ENCODE assay signal across 29 cellular contexts in the genomic region with DNA sequence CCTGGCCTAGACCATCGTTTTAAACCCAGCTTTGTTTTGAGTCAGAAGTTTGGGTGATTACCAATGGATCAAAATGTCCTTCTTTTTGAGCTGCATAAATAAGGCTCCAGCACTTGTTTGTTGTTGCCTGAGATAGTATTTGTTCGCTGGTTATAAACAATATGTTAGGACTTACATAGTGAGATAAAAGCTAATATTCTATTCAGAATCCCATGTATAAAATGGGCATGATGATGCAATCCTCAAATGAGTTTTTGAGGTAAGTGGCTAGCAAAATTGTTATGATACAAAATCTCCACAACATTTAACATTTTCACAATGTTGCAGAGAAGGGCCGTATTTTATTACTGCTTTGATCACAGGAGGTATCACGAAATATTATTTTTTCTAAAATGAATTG. TPM values are rescaled to one million over a fixed set of nuclear protein-coding genes. Genes with fewer than 3 reads are reported as not detected.
"Had no signal": no experiment of that assay in that cellular context is flagged by ENCODE, and none has a peak within 500 bp of the region (broad histone marks: within the 10 kb centered on the region; RNA-seq: fewer than 3 reads in every experiment).

No MANE protein-coding gene starts in this region.

- H3K4me2 ChIP-seq: smooth muscle cell had no signal

- H3K27me3 ChIP-seq: ovary, spleen, stomach, thyroid gland, tibial nerve, upper lobe of left lung, vagina had no signal

- H2AFZ ChIP-seq: parathyroid adenoma had no signal

- H3K4me3 ChIP-seq: ovary, psoas muscle, skin epidermis, smooth muscle cell, spleen, stomach, thoracic aorta, thyroid gland, tibial nerve, upper lobe of left lung, vagina had no signal

- H3K9me3 ChIP-seq: neutrophil, ovary, psoas muscle, spleen, stomach, thoracic aorta, thyroid gland, tibial nerve, upper lobe of left lung, vagina had no signal

- ATAC-seq: naive thymus-derived CD8-positive, alpha-beta T cell; natural killer cell treated with Interleukin-12 subunit alpha and Interleukin-12 subunit beta and Interleukin-15 and Interleukin-18, amount 100 ng/mL, for 72 hours; psoas muscle; right cardiac atrium; sciatic nerve; stimulated activated memory B cell treated with anti-CD40 and anti-IgM and Interleukin-4, amounts not matched to agents 10 μg/mL and 1 μg/mL and 100 μg/mL, for 72 hours had no signal

- H3K27ac ChIP-seq: neutrophil, ovary, parathyroid adenoma, psoas muscle, skin epidermis, spleen, stomach, thoracic aorta, thyroid gland, tibial nerve, upper lobe of left lung, vagina had no signal

- H3K4me1 ChIP-seq: parathyroid adenoma, psoas muscle, spleen, stomach, thyroid gland, tibial nerve, upper lobe of left lung, vagina had no signal

- H3K9ac ChIP-seq: parathyroid adenoma had no signal

- H3K79me2 ChIP-seq: parathyroid adenoma had no signal

- H3K36me3 ChIP-seq: neutrophil, ovary, spleen, stomach, thoracic aorta, thyroid gland, tibial nerve, upper lobe of left lung, vagina had no signal

- FAIRE-seq: urothelium cell line had no signal

- DNase-seq: naive thymus-derived CD8-positive, alpha-beta T cell; nephron progenitor cell; nucleus accumbens; ovary; posterior cingulate gyrus; psoas muscle; right cardiac atrium; spleen; stimulated activated CD4-positive, alpha-beta T cell treated with anti-CD3 and anti-CD28 coated beads, Interleukin-12 subunit alpha, Interleukin-12 subunit beta, amount 100 ng/mL, for 4 hours; stimulated activated CD4-positive, alpha-beta T cell treated with anti-CD3 and anti-CD28 coated beads, Interleukin-1b, Interleukin-23, amount 100 ng/mL, for 48 hours; stimulated activated CD4-positive, alpha-beta T cell treated with anti-CD3 and anti-CD28 coated beads, Interleukin-4, amount 100 ng/mL, for 1 hour; stimulated activated CD4-positive, alpha-beta T cell treated with anti-CD3 and anti-CD28 coated beads, Interleukin-4, amount 100 ng/mL, for 4 hours; stimulated activated CD8-positive, alpha-beta memory T cell treated with anti-CD3 and anti-CD28 coated beads, Interleukin-4, amount 100 ng/mL, for 48 hours; stimulated activated naive CD4-positive, alpha-beta T cell treated with Interleukin-2 at 50 U/mL for 16 hours; stomach; thyroid gland; trophoblast cell; upper lobe of left lung had no signal

RNA-seq across cellular contexts. Expression of a gene that starts 48.5 kb away (rescaled TPM):
- total RNA-seq: natural killer cell treated with Interleukin-12 subunit alpha and Interleukin-12 subunit beta and Interleukin-15 and Interleukin-18, amount 100 ng/mL, for 72 hours had no signal
- polyA plus RNA-seq: naive thymus-derived CD8-positive, alpha-beta T cell had no signal
